In genomic region chr2:221342388-221342787, GRCh38 we compare ENCODE assay signal across 22 cellular contexts.
"Had no signal": no experiment of that assay in that cellular context is flagged by ENCODE, and none has a peak within 500 bp of the region (broad histone marks: within the 10 kb centered on the region; RNA-seq: fewer than 3 reads in every experiment).

No MANE protein-coding gene starts in this region.

- ATAC-seq: effector memory CD8-positive, alpha-beta T cell; esophagus mucosa; foreskin keratinocyte; gastrocnemius medialis; gastroesophageal sphincter; heart left ventricle; heart right ventricle had no signal

- H3K27ac Mint-ChIP-seq: dendritic cell treated with granulocyte-macrophage colony-stimulating factor and Interleukin-4, amounts not matched to agents 40 ng/mL and 50 ng/mL, for 4 days; effector memory CD8-positive, alpha-beta T cell; endodermal cell had no signal

- H3K27me3 Mint-ChIP-seq: dendritic cell treated with granulocyte-macrophage colony-stimulating factor and Interleukin-4, amounts not matched to agents 40 ng/mL and 50 ng/mL, for 4 days had no signal

- DNase-seq: colonic mucosa; cortex of kidney; dermis blood vessel endothelial cell; dorsolateral prefrontal cortex; effector CD4-positive, alpha-beta T cell; effector CD8-positive, alpha-beta T cell; effector memory CD4-positive, alpha-beta T cell; effector memory CD8-positive, alpha-beta T cell; endodermal cell; erythroblast; esophagus squamous epithelium; foreskin fibroblast; foreskin keratinocyte; foreskin melanocyte; gastrocnemius medialis; glutamatergic neuron; head of caudate nucleus; heart left ventricle; heart right ventricle had no signal

- H3K4me3 Mint-ChIP-seq: dendritic cell treated with granulocyte-macrophage colony-stimulating factor and Interleukin-4, amounts not matched to agents 40 ng/mL and 50 ng/mL, for 4 days; effector memory CD8-positive, alpha-beta T cell; endodermal cell had no signal

- H3K4me1 Mint-ChIP-seq: endodermal cell had no signal

- H3K9me3 Mint-ChIP-seq: effector memory CD8-positive, alpha-beta T cell; endodermal cell had no signal
